In genomic region chr9:126166866-126167265, GRCh38 we compare ENCODE assay signal across 29 cellular contexts.
"Had no signal": no experiment of that assay in that cellular context is flagged by ENCODE, and none has a peak within 500 bp of the region (broad histone marks: within the 10 kb centered on the region; RNA-seq: fewer than 3 reads in every experiment).

No MANE protein-coding gene starts in this region.

- H3K36me3 ChIP-seq: brain microvascular endothelial cell, esophagus squamous epithelium, heart right ventricle, left ventricle myocardium inferior, pancreas, upper lobe of left lung had no signal

- H3K4me3 Mint-ChIP-seq: activated T-cell treated with anti-CD3 and anti-CD28 coated beads, Interleukin-2, amount 50 U/mL, for 4 hours; activated T-helper 17 cell treated with anti-CD3 and anti-CD28 coated beads, Interleukin-2, amount 50 U/mL, for 72 hours; dendritic cell treated with granulocyte-macrophage colony-stimulating factor and Interleukin-4, amounts not matched to agents 40 ng/mL and 50 ng/mL, for 4 days; naive thymus-derived CD4-positive, alpha-beta T cell; T-helper 1 cell treated with Interleukin-12 subunit alpha and Interleukin-12 subunit beta and Interleukin-4 antibody, amounts not matched to agents 30 μg/mL and 1 μg/mL, for 36 hours had no signal

- H3K27ac ChIP-seq: brain microvascular endothelial cell, esophagus squamous epithelium, heart right ventricle, left ventricle myocardium inferior, pancreas, testis, upper lobe of left lung, VCaP had no signal

- H3K36me3 Mint-ChIP-seq: naive thymus-derived CD4-positive, alpha-beta T cell had no signal

- H3K4me3 ChIP-seq: esophagus squamous epithelium, heart right ventricle, left ventricle myocardium inferior, pancreas, testis, upper lobe of left lung had no signal

- H3K27me3 ChIP-seq: brain microvascular endothelial cell, pancreas, testis, upper lobe of left lung had no signal

- ATAC-seq: activated T-cell treated with anti-CD3 and anti-CD28 coated beads, Interleukin-2, amount 50 U/mL, for 4 hours; activated T-helper 17 cell treated with anti-CD3 and anti-CD28 coated beads, Interleukin-2, amount 50 U/mL, for 72 hours; heart right ventricle; naive thymus-derived CD4-positive, alpha-beta T cell; pancreas; right cardiac atrium had no signal

- DNase-seq: activated CD4-positive, alpha-beta T cell treated with anti-CD3 and anti-CD28 coated beads for 4 hours; activated CD4-positive, alpha-beta T cell treated with anti-CD3 and anti-CD28 coated beads, Interleukin-2, amount 50 U/mL, for 4 hours; activated gamma-delta T cell treated with Interleukin-2 at 50 U/mL for 16 hours; activated naive CD4-positive, alpha-beta T cell treated with anti-CD3 and anti-CD28 coated beads, Interleukin-2, amount 50 U/mL, for 16 hours; activated T-cell treated with anti-CD3 and anti-CD28 coated beads, Interleukin-2, amount 50 U/mL, for 4 hours; amniotic stem cell; brain microvascular endothelial cell; caudate nucleus; esophagus squamous epithelium; foreskin melanocyte; heart right ventricle; kidney glomerular epithelial cell; left ventricle myocardium inferior; midbrain; naive thymus-derived CD4-positive, alpha-beta T cell; pancreas; right cardiac atrium; SK-N-SH; stimulated activated naive CD4-positive, alpha-beta T cell; SW 1271; T-helper 9 cell; testis; upper lobe of left lung had no signal

- H3K9me3 Mint-ChIP-seq: activated T-cell treated with anti-CD3 and anti-CD28 coated beads, Interleukin-2, amount 50 U/mL, for 4 hours; activated T-helper 17 cell treated with anti-CD3 and anti-CD28 coated beads, Interleukin-2, amount 50 U/mL, for 72 hours; dendritic cell treated with granulocyte-macrophage colony-stimulating factor and Interleukin-4, amounts not matched to agents 40 ng/mL and 50 ng/mL, for 4 days; T-helper 1 cell treated with Interleukin-12 subunit alpha and Interleukin-12 subunit beta and Interleukin-4 antibody, amounts not matched to agents 30 μg/mL and 1 μg/mL, for 36 hours had no signal

- H3K27ac Mint-ChIP-seq: activated T-helper 17 cell treated with anti-CD3 and anti-CD28 coated beads, Interleukin-2, amount 50 U/mL, for 72 hours; dendritic cell treated with granulocyte-macrophage colony-stimulating factor and Interleukin-4, amounts not matched to agents 40 ng/mL and 50 ng/mL, for 4 days; naive thymus-derived CD4-positive, alpha-beta T cell; T-helper 1 cell treated with Interleukin-12 subunit alpha and Interleukin-12 subunit beta and Interleukin-4 antibody, amounts not matched to agents 30 μg/mL and 1 μg/mL, for 36 hours had no signal

- H3K4me1 Mint-ChIP-seq: activated T-helper 17 cell treated with anti-CD3 and anti-CD28 coated beads, Interleukin-2, amount 50 U/mL, for 72 hours; naive thymus-derived CD4-positive, alpha-beta T cell had no signal

- FAIRE-seq: astrocyte, pancreas, TTC549 had no signal

- H3K4me1 ChIP-seq: esophagus squamous epithelium, heart right ventricle, left ventricle myocardium inferior, pancreas, testis, upper lobe of left lung had no signal

- H3K9me3 ChIP-seq: esophagus squamous epithelium, heart right ventricle, left ventricle myocardium inferior, pancreas, SK-N-SH, testis, upper lobe of left lung had no signal
